In the genomic region with DNA sequence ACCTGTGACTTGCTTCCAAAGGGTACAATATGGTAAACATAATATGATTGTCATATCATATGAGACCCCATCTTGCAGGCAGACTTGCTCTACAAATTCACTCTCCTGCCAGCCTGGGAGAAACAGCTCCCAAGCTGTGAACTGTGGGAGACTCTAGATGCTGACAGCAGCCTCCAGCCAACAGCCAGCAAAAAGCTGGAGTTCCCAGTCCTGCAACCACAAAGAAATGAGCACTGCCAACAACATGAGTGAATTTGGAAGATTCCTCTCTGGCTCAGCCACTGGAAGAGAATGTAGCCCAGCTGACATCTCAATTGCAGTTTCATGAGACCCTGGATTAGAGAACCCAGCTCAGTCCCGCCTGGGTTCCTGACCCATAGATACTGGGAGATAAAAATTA, we compare ENCODE assay signal across 18 cellular contexts.
"Had no signal": no experiment of that assay in that cellular context is flagged by ENCODE, and none has a peak within 500 bp of the region (broad histone marks: within the 10 kb centered on the region; RNA-seq: fewer than 3 reads in every experiment).

No MANE protein-coding gene starts in this region.

- H3K4me3 ChIP-seq: tibial nerve had no signal

- H3K4me3 Mint-ChIP-seq: activated CD4-positive, alpha-beta T cell treated with anti-CD3 and anti-CD28 coated beads for 36 hours; activated naive CD8-positive, alpha-beta T cell; activated T-helper 1 cell treated with anti-CD3 and anti-CD28 coated beads, Interleukin-12 subunit alpha, Interleukin-12 subunit beta, Interleukin-2, Interleukin-4 antibody, amounts not matched to agents 30 ng/mL and 10 ng/mL and 1 ng/mL, durations not matched to agents 14 hours and 24 hours and 36 hours; central memory CD8-positive, alpha-beta T cell; memory B cell; T-helper 17 cell had no signal

- DNase-seq: activated CD4-positive, alpha-beta T cell treated with anti-CD3 and anti-CD28 coated beads for 36 hours; activated CD4-positive, alpha-beta T cell treated with anti-CD3 and anti-CD28 coated beads, Interleukin-2, amount 50 U/mL, for 48 hours; activated gamma-delta T cell treated with Interleukin-2 at 50 U/mL for 16 hours; brain microvascular endothelial cell; cortex of kidney; effector CD4-positive, alpha-beta T cell; foreskin melanocyte; kidney; occipital lobe; retina; stimulated activated naive CD8-positive, alpha-beta T cell treated with anti-CD3 and anti-CD28 coated beads, Interleukin-15, Interleukin-2, amounts not matched to agents 100 U/mL and 50 U/mL, for 24 hours; T-helper 17 cell had no signal

- H3K36me3 Mint-ChIP-seq: memory B cell had no signal

- H3K4me1 Mint-ChIP-seq: central memory CD8-positive, alpha-beta T cell; memory B cell had no signal

- ATAC-seq: activated CD4-positive, alpha-beta T cell treated with anti-CD3 and anti-CD28 coated beads for 36 hours; esophagus mucosa; stimulated activated naive CD8-positive, alpha-beta T cell treated with anti-CD3 and anti-CD28 coated beads, Interleukin-15, Interleukin-2, amounts not matched to agents 100 U/mL and 50 U/mL, for 24 hours; T-helper 17 cell had no signal

- H3K27me3 ChIP-seq: brain microvascular endothelial cell, tibial nerve had no signal

- H3K4me1 ChIP-seq: tibial nerve had no signal

- H3K9me3 ChIP-seq: tibial nerve had no signal

- H3K27ac ChIP-seq: brain microvascular endothelial cell, tibial nerve had no signal

- H3K9me3 Mint-ChIP-seq: activated T-helper 1 cell treated with anti-CD3 and anti-CD28 coated beads, Interleukin-12 subunit alpha, Interleukin-12 subunit beta, Interleukin-2, Interleukin-4 antibody, amounts not matched to agents 30 ng/mL and 10 ng/mL and 1 ng/mL, durations not matched to agents 14 hours and 24 hours and 36 hours; central memory CD8-positive, alpha-beta T cell had no signal

- H3K27ac Mint-ChIP-seq: activated CD4-positive, alpha-beta T cell treated with anti-CD3 and anti-CD28 coated beads for 36 hours; activated naive CD8-positive, alpha-beta T cell; activated T-helper 1 cell treated with anti-CD3 and anti-CD28 coated beads, Interleukin-12 subunit alpha, Interleukin-12 subunit beta, Interleukin-2, Interleukin-4 antibody, amounts not matched to agents 30 ng/mL and 10 ng/mL and 1 ng/mL, durations not matched to agents 14 hours and 24 hours and 36 hours; memory B cell; T-helper 17 cell had no signal

- H3K36me3 ChIP-seq: brain microvascular endothelial cell, tibial nerve had no signal

- H3K27me3 Mint-ChIP-seq: memory B cell had no signal
